Comparison of ENCODE assay signal across 23 cellular contexts in genomic region chr18:49137585-49137984, GRCh38.
DNase-seq lines count a peak whose midpoint lies in the region; ATAC-seq, FAIRE-seq and TF ChIP-seq lines count a peak whose summit lies in the region.
"Had no signal": no experiment of that assay in that cellular context is flagged by ENCODE, and none has a peak within 500 bp of the region (broad histone marks: within the 10 kb centered on the region; RNA-seq: fewer than 3 reads in every experiment).

No MANE protein-coding gene starts in this region.

- H3K9me3 Mint-ChIP-seq in nephron = no peaks in the 10 kb centered on the region
- H3K9me3 Mint-ChIP-seq: CD14-positive monocyte; CD4-positive, alpha-beta T cell; CD8-positive, alpha-beta memory T cell; GM23338; H9 had no signal

- H3K27me3 Mint-ChIP-seq in nephron (ENCODE audit: low read depth) = no peaks in the 10 kb centered on the region
- H3K27me3 Mint-ChIP-seq: CD4-positive, alpha-beta T cell; CD8-positive, alpha-beta memory T cell had no signal

- H3K4me3 Mint-ChIP-seq in nephron = no peak overlapping the region
- H3K4me3 Mint-ChIP-seq: CD14-positive monocyte; CD4-positive, alpha-beta T cell; CD8-positive, alpha-beta memory T cell; GM23338; H9 had no signal

- no peak for TF ChIP-seq POLR2A in heart left ventricle (IDR thresholded peaks at IDR 0.05)

- FAIRE-seq in D721Med (lab: Jason Lieb, UNC) = peak; percentile 51
- FAIRE-seq: A549, GM18507 had no signal

- no peak overlapping the region for H3K27ac ChIP-seq in heart left ventricle
- H3K27ac ChIP-seq: A549; BLaER1 treated with 17β-estradiol and CSF1 and Interleukin-3, amounts not matched to agents 10 nM and 100 nM had no signal

- no peaks in the 10 kb centered on the region for H3K36me3 ChIP-seq in heart left ventricle
- H3K36me3 ChIP-seq: BE2C had no signal

- peaks cover 0 to 10% (median 1%) of the 10 kb centered on the region in 12 donors for H3K4me1 ChIP-seq in heart left ventricle

- no peaks in the 10 kb centered on the region for H3K36me3 Mint-ChIP-seq in nephron (ENCODE audit: low read depth)

- DNase-seq in heart left ventricle (no peak), cardiac septum (ENCODE audit: low spot score) (no peak), D721Med (ENCODE audit: insufficient read length, low spot score) (no peak), NCI-H146 treated with DMSO at 0.1 percent for 48 hours (lab: John Stamatoyannopoulos, UW; ENCODE audit: unreplicated experiment) (peak; percentile 80), epidermal melanocyte (ENCODE audit: insufficient read length, low spot score) (no peak)
- DNase-seq: 8988T; ACHN; AML-193; BE2C; CD4-positive, alpha-beta T cell; CD8-positive, alpha-beta memory T cell; DMS53; DMS79 treated with DMSO at 0.1 percent for 48 hours; GF-D8; H9 had no signal

- WGBS in heart left ventricle, 4 donors = 97 to 100% (median 99%) methylated on average over 1 of the region's 1 CpG

- no peaks in the 10 kb centered on the region for H3K9me3 ChIP-seq in heart left ventricle
- H3K9me3 ChIP-seq: A549; BE2C; BLaER1 treated with 17β-estradiol and CSF1 and Interleukin-3, amounts not matched to agents 10 nM and 100 nM had no signal

- H3K27ac Mint-ChIP-seq in nephron = peak overlapping the region; percentile 33 to 58 (median 43)
- H3K27ac Mint-ChIP-seq: CD14-positive monocyte; CD4-positive, alpha-beta T cell; CD8-positive, alpha-beta memory T cell; GM23338; H9 had no signal

- ATAC-seq in heart left ventricle = peak in 3 of 4 donors; percentile 67 to 77 (median 67)
- no peak for ATAC-seq in GM21723 (IDR thresholded peaks at IDR 0.05; ENCODE audit: unreplicated experiment)
- ATAC-seq: A549, GM23338, HCT116 had no signal

- intact Hi-C loops in heart left ventricle (cut with DNase I) = no loop called here
- intact Hi-C loops in cardiac septum (cut with DNase I) = no loop called here

- H3K27me3 ChIP-seq in heart left ventricle = no peaks in the 10 kb centered on the region
- H3K27me3 ChIP-seq: BE2C; BLaER1 treated with 17β-estradiol and CSF1 and Interleukin-3, amounts not matched to agents 10 nM and 100 nM had no signal

- TF ChIP-seq CTCF in heart left ventricle (IDR thresholded peaks at IDR 0.05) (no peak), D721Med (IDR thresholded peaks at IDR 0.05; ENCODE audit: insufficient read depth, missing control alignments) (no peak), nephron (IDR thresholded peaks at IDR 0.05; ENCODE audit: unreplicated experiment in 3 of 3) (no peak)

- H3K4me1 Mint-ChIP-seq in nephron = peaks cover 19% of the 10 kb centered on the region
- H3K4me1 Mint-ChIP-seq: CD8-positive, alpha-beta memory T cell had no signal

- H3K4me3 ChIP-seq in heart left ventricle = no peak overlapping the region
- H3K4me3 ChIP-seq: A549; BLaER1 treated with 17β-estradiol and CSF1 and Interleukin-3, amounts not matched to agents 10 nM and 100 nM; GM23338 had no signal
